ENCODE assay signal across 22 cellular contexts in the genomic region with DNA sequence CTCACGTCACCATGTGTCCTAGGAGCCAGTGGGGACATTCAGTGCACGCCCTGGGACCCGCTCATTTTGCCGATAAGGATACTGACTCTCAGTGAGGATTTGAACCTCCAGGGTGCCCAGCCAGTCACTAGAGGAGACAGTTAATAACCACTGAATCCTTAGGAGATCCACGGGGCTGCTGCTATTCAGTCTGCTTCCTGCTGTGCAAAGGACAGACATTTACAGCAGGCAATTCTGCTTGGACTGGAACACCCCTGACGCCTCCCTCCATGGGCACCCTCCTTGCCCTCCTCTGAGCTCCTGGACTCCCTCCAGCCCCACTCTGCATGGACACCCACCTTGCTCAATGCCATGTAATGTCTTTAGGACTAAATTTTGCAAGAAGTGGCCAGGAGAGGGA.
"Had no signal": no experiment of that assay in that cellular context is flagged by ENCODE, and none has a peak within 500 bp of the region (broad histone marks: within the 10 kb centered on the region; RNA-seq: fewer than 3 reads in every experiment).

No MANE protein-coding gene starts in this region.

- H3K27me3 ChIP-seq: dorsolateral prefrontal cortex, thyroid gland had no signal

- H3K4me3 ChIP-seq: dorsolateral prefrontal cortex, heart right ventricle, left ventricle myocardium inferior, lower lobe of right lung, psoas muscle, skin epidermis, thyroid gland had no signal

- H3K27ac Mint-ChIP-seq: immature natural killer cell, naive B cell, nephron, type B pancreatic cell had no signal

- H3K4me3 Mint-ChIP-seq: immature natural killer cell, naive B cell, nephron, type B pancreatic cell had no signal

- H3K36me3 Mint-ChIP-seq: naive B cell, type B pancreatic cell had no signal

- H3K9me3 Mint-ChIP-seq: immature natural killer cell, nephron had no signal

- H3K27me3 Mint-ChIP-seq: naive B cell, type B pancreatic cell had no signal

- H3K4me1 ChIP-seq: heart right ventricle, left ventricle myocardium inferior, lower lobe of right lung, parathyroid adenoma, psoas muscle, thyroid gland had no signal

- H3K27ac ChIP-seq: dorsolateral prefrontal cortex, heart right ventricle, left ventricle myocardium inferior, lower lobe of right lung, parathyroid adenoma, psoas muscle, skin epidermis, thyroid gland had no signal

- DNase-seq: cerebellar nuclear complex; cortex of kidney; dorsolateral prefrontal cortex; effector CD8-positive, alpha-beta T cell; heart right ventricle; hypothalamus; immature natural killer cell; left ventricle myocardium inferior; lower lobe of right lung; mesenchymal stem cell; naive B cell; occipital lobe; psoas muscle; retina; stimulated activated CD4-positive, alpha-beta T cell treated with anti-CD3 and anti-CD28 coated beads, Interleukin-2, amount 100 ng/mL, for 48 hours; stimulated activated naive CD4-positive, alpha-beta T cell treated with Interleukin-2 at 50 U/mL for 16 hours; thyroid gland had no signal

- H3K4me1 Mint-ChIP-seq: immature natural killer cell had no signal

- H3K9me3 ChIP-seq: heart right ventricle, left ventricle myocardium inferior, lower lobe of right lung, psoas muscle, thyroid gland had no signal

- H3K36me3 ChIP-seq: heart right ventricle, left ventricle myocardium inferior, lower lobe of right lung, thyroid gland had no signal

- ATAC-seq: heart right ventricle, lower lobe of right lung, psoas muscle, sciatic nerve had no signal
